ENCODE assay signal across 16 cellular contexts in the genomic region with DNA sequence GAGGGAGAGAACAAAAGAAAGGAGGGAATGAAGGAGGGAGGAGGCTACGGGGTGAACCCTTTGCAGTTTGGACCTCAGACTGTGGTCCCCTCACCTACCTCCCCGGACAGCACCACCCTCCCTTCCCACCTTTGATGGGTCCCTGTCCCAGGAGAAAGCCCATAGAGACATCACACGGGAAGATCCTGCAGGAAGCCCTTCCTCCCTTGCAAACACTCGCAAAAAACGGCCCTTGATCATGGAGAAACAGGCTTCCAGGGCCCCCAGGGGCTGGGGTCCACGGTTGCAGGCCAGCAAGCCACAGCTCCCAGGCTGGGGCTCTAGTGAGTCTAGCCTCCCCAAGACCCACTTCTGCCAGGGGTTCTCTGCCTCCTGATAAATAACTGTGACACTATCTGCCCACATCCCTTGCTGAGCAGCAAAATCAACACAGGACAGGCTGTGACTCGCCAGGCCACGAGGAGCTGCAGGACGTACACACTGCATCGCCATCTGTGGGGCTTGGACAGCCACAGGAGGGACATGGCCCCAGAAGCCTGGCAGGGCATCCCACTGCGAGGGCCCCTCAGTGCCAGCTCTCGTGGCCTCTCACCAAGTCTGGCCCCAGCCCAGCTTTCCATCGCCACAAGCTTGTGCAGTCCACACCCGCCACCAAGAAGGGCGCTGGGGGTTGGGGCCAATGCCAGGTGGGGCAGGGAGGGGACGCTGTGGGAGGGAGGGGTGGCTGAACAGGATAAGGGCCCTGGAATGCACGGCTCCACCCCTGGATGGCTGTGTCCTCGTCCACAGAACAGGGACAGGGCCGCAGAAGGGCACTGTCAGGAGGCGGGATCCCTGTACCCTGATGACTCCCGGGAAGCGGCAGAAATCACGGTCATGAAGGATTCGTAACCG. TPM values are rescaled to one million over a fixed set of nuclear protein-coding genes. Genes with fewer than 3 reads are reported as not detected.
DNase-seq lines count a peak whose midpoint lies in the region; ATAC-seq, FAIRE-seq and TF ChIP-seq lines count a peak whose summit lies in the region.
"Had no signal": no experiment of that assay in that cellular context is flagged by ENCODE, and none has a peak within 500 bp of the region (broad histone marks: within the 10 kb centered on the region; RNA-seq: fewer than 3 reads in every experiment).

No MANE protein-coding gene starts in this region.

- H3K79me2 ChIP-seq in GM23338 (replicated peaks; ENCODE audit: insufficient read depth): no peaks in the 10 kb centered on the region

- no peaks in the 10 kb centered on the region for H3K79me1 ChIP-seq in mesenchymal stem cell (replicated peaks; ENCODE audit: low read length, poor library complexity, severe bottlenecking)

- no peak overlapping the region for H3K23ac ChIP-seq in mesenchymal stem cell (ENCODE audit: low read length in 2 of 2)

- H3K4me1 Mint-ChIP-seq in GM23338: peaks cover 15% of the 10 kb centered on the region

- H3K4ac ChIP-seq in mesenchymal stem cell (ENCODE audit: low read depth in 1 of 2, low read length in 2 of 2): peak overlapping the region in 1 of 2 experiments; percentile 5

- DNase-seq in DMS 273 (lab: John Stamatoyannopoulos, UW; ENCODE audit: unreplicated experiment) (peak; percentile 64), DMS 273 treated with DMSO at 0.1 percent for 48 hours (lab: John Stamatoyannopoulos, UW) (no peak), colonic mucosa (peak; percentile 47), mesenchymal stem cell (peak; percentile 25), upper lobe of left lung (peak in 1 of 2 donors; percentile 80), GM12891 (ENCODE audit: insufficient read length, low spot score) (no peak), GM23338 (ENCODE audit: low spot score) (no peak), NCI-H1694 treated with DMSO at 0.1 percent for 48 hours (lab: John Stamatoyannopoulos, UW) (no peak)
- DNase-seq: activated CD4-positive, alpha-beta T cell treated with anti-CD3 and anti-CD28 coated beads, Interleukin-2, amount 50 U/mL, for 4 hours; COR-L47; NCI-H2227 treated with DMSO at 0.1 percent for 48 hours had no signal

- H3K27me3 Mint-ChIP-seq in GM23338 (ENCODE audit: insufficient read depth, low read depth, poor library complexity): peaks cover 2% of the 10 kb centered on the region

- H3K4me1 ChIP-seq in colonic mucosa (no peaks in the 10 kb centered on the region), mesenchymal stem cell (ENCODE audit: control insufficient read depth, insufficient read depth, low read depth, low read length) (peaks cover 21% of the 10 kb centered on the region), upper lobe of left lung (peaks cover 0 to 5% (median under 1%) of the 10 kb centered on the region in 4 donors), GM23338 (ENCODE audit: insufficient read depth) (no peaks in the 10 kb centered on the region)

- peak overlapping the region; percentile 62 for H2BK15ac ChIP-seq in mesenchymal stem cell (ENCODE audit: low read depth, poor library complexity, severe bottlenecking)

- WGBS in mesenchymal stem cell: 71% methylated on average over 25 of the region's 25 CpGs
- 55 to 66% methylated on average over 3 to 23 of the region's 25 CpGs for WGBS in upper lobe of left lung, 2 donors

- peak overlapping the region; percentile 34 for H2BK120ac ChIP-seq in mesenchymal stem cell (ENCODE audit: low read depth, low read length)

- no peak overlapping the region for H2AK5ac ChIP-seq in mesenchymal stem cell (ENCODE audit: low read length, severe bottlenecking)

- no peaks in the 10 kb centered on the region for H3K27me3 ChIP-seq in colonic mucosa
- H3K27me3 ChIP-seq in mesenchymal stem cell (ENCODE audit: control insufficient read depth in 1 of 2, insufficient read depth in 1 of 2, low read length in 2 of 2): peaks cover 57 to 89% of the 10 kb centered on the region in 2 experiments
- H3K27me3 ChIP-seq in upper lobe of left lung: peaks cover 0 to 2% (median 0%) of the 10 kb centered on the region in 4 donors
- no peaks in the 10 kb centered on the region for H3K27me3 ChIP-seq in GM23338 (ENCODE audit: insufficient read depth)

- H4K20me1 ChIP-seq in GM23338 (replicated peaks; ENCODE audit: insufficient read depth): no peaks in the 10 kb centered on the region

- intact Hi-C loops in colonic mucosa (cut with DNase I): no loop called here

- no peak for TF ChIP-seq EP300 in upper lobe of left lung (IDR thresholded peaks at IDR 0.05)

- peaks cover 7% of the 10 kb centered on the region for H3K36me3 Mint-ChIP-seq in GM23338 (ENCODE audit: low read depth)
- H3K36me3 Mint-ChIP-seq: brain had no signal

- H3K18ac ChIP-seq in mesenchymal stem cell (ENCODE audit: low read depth in 1 of 2, low read length in 2 of 2): no peak overlapping the region

- H3K9me2 ChIP-seq in GM23338 (ENCODE audit: insufficient read depth): peaks cover 9% of the 10 kb centered on the region; the same call in 1 of the 2 replicates

- no peak overlapping the region for H2BK5ac ChIP-seq in mesenchymal stem cell (ENCODE audit: low read depth, low read length, poor library complexity, severe bottlenecking)

- peaks cover 10% of the 10 kb centered on the region for H3K9me3 Mint-ChIP-seq in GM23338

- H3K9me3 ChIP-seq in colonic mucosa: no peaks in the 10 kb centered on the region
- peaks cover 7% of the 10 kb centered on the region for H3K9me3 ChIP-seq in mesenchymal stem cell (ENCODE audit: control insufficient read depth, low read length)
- no peaks in the 10 kb centered on the region for H3K9me3 ChIP-seq in upper lobe of left lung

- TF ChIP-seq CTCF in colonic mucosa (IDR thresholded peaks at IDR 0.05) (no peak), upper lobe of left lung (IDR thresholded peaks at IDR 0.05) (no peak), GM23338 (conservative IDR thresholded peaks at IDR 0.05; ENCODE audit: low read depth in 2 of 2) (no peak)

- H3K4me3 ChIP-seq in colonic mucosa: no peak overlapping the region
- H3K4me3 ChIP-seq in mesenchymal stem cell (ENCODE audit: insufficient read depth in 1 of 2, low read depth in 1 of 2, low read length in 2 of 2): no peak overlapping the region
- no peak overlapping the region for H3K4me3 ChIP-seq in upper lobe of left lung
- H3K4me3 ChIP-seq in GM23338: no peak overlapping the region
- H3K4me3 ChIP-seq: PC-9 had no signal

- no peak overlapping the region for H4K8ac ChIP-seq in mesenchymal stem cell (ENCODE audit: low read length)

- ATAC-seq in upper lobe of left lung (ENCODE audit: low FRiP score in 2 of 2) (peak; percentile 42 to 68), GM23338 (no peak)

- TF ChIP-seq POLR2A in upper lobe of left lung (IDR thresholded peaks at IDR 0.05) (no peak), GM12891 (IDR thresholded peaks at IDR 0.05; ENCODE audit: low read depth, low read length) (no peak)

- H4K91ac ChIP-seq in mesenchymal stem cell (ENCODE audit: low read length): no peak overlapping the region

- H3K4me3 Mint-ChIP-seq in GM23338: no peak overlapping the region; the same call in 2 of the 3 replicates

- H3K27ac Mint-ChIP-seq in GM23338: no peak overlapping the region

- no peak overlapping the region for H2AFZ ChIP-seq in mesenchymal stem cell (ENCODE audit: low read depth, low read length)
- no peak overlapping the region for H2AFZ ChIP-seq in GM23338
- H2AFZ ChIP-seq: PC-9 had no signal

- H2BK12ac ChIP-seq in mesenchymal stem cell (ENCODE audit: low read length in 2 of 2): no peak overlapping the region

- H3K4me2 ChIP-seq in mesenchymal stem cell (ENCODE audit: low read length, poor library complexity, severe bottlenecking) (no peak overlapping the region), GM23338 (no peak overlapping the region)
- H3K4me2 ChIP-seq: PC-9 had no signal

- H3K27ac ChIP-seq in colonic mucosa (no peak overlapping the region), mesenchymal stem cell (ENCODE audit: low read length, poor library complexity, severe bottlenecking) (no peak overlapping the region), upper lobe of left lung (no peak overlapping the region), GM23338 (ENCODE audit: low read depth) (no peak overlapping the region)
- H3K27ac ChIP-seq: 22Rv1, HL-60, PC-9 had no signal

- H3K36me3 ChIP-seq in colonic mucosa (no peaks in the 10 kb centered on the region), mesenchymal stem cell (ENCODE audit: control insufficient read depth in 1 of 2, insufficient read depth in 2 of 2, low read depth in 1 of 2, low read length in 2 of 2) (no peaks in the 10 kb centered on the region), upper lobe of left lung (no peaks in the 10 kb centered on the region), GM23338 (ENCODE audit: insufficient read depth) (no peaks in the 10 kb centered on the region)

- H3F3A ChIP-seq in GM23338 (replicated peaks; ENCODE audit: low read depth): no peaks in the 10 kb centered on the region

- H3K9ac ChIP-seq in colonic mucosa (ENCODE audit: low read depth in 2 of 2, low read length in 2 of 2) (no peak overlapping the region), mesenchymal stem cell (ENCODE audit: low read length) (no peak overlapping the region)

- FAIRE-seq in GM12891 (lab: Jason Lieb, UNC): no peak
- FAIRE-seq: endometrium had no signal

- H3K14ac ChIP-seq in mesenchymal stem cell (ENCODE audit: low read length in 2 of 2): no peak overlapping the region

TF ChIP-seq in GM12891, 5 proteins besides CTCF, POLR2A, EP300 and RAD21:
- no peak for TF ChIP-seq SPI1 (IDR thresholded peaks at IDR 0.05; ENCODE audit: low read depth, low read length)
- TF ChIP-seq PAX5 (IDR thresholded peaks at IDR 0.05; ENCODE audit: insufficient read depth, low read length, severe bottlenecking): no peak
- no peak for TF ChIP-seq POLR2AphosphoS5 (IDR thresholded peaks at IDR 0.05; ENCODE audit: low read depth, low read length)
- no peak for TF ChIP-seq POU2F2 (IDR thresholded peaks at IDR 0.05; ENCODE audit: low read depth, low read length)
- no peak for TF ChIP-seq TAF1 (IDR thresholded peaks at IDR 0.05; ENCODE audit: low read depth, low read length)

TF ChIP-seq in GM23338, 12 proteins besides CTCF, POLR2A, EP300 and RAD21:
- no peak for TF ChIP-seq NANOG (IDR thresholded peaks at IDR 0.05; ENCODE audit: borderline replicate concordance)
- no peak for TF ChIP-seq STAT1 (IDR thresholded peaks at IDR 0.05; ENCODE audit: unreplicated experiment)

RNA-seq across cellular contexts. Expression of gene PDGFA, which starts 34.2 kb away (rescaled TPM):
- 10 to 100 TPM; 34.9 to 50.5 TPM for total RNA-seq in colonic mucosa
- polyA plus RNA-seq in mesenchymal stem cell (2013, experiment 1 of 2): 23.5 TPM
- polyA plus RNA-seq in mesenchymal stem cell (2013, experiment 2 of 2): 22.9 TPM
- 10 to 100 TPM; 23.0 to 73.3 (median 44.6) TPM for total RNA-seq in upper lobe of left lung
- polyA plus RNA-seq in GM12891 (2012; ENCODE audit: low read depth, missing spikeins): 2.3 TPM
- total RNA-seq in GM23338 (2014; rRNA removed; shearing (Covaris generic)): 32.2 and 43.1 TPM in 2 replicates
- 35.6 and 39.5 TPM in 2 replicates for polyA plus RNA-seq in GM23338 (2016; fragmentation: Nextera tagmentation; extraction: Ambion mirVana)

Comparison
In these comparisons a context has a peak if more than half of its experiments do, and no peak if none do; other contexts are left out.
1. DNase-seq: peak in DMS 273 (single experiment), colonic mucosa (single experiment) and mesenchymal stem cell (single experiment); none in DMS 273 treated with DMSO at 0.1 percent for 48 hours (single experiment), GM12891 (single experiment), GM23338 (single experiment) and NCI-H1694 treated with DMSO at 0.1 percent for 48 hours (single experiment).